In the genomic region with DNA sequence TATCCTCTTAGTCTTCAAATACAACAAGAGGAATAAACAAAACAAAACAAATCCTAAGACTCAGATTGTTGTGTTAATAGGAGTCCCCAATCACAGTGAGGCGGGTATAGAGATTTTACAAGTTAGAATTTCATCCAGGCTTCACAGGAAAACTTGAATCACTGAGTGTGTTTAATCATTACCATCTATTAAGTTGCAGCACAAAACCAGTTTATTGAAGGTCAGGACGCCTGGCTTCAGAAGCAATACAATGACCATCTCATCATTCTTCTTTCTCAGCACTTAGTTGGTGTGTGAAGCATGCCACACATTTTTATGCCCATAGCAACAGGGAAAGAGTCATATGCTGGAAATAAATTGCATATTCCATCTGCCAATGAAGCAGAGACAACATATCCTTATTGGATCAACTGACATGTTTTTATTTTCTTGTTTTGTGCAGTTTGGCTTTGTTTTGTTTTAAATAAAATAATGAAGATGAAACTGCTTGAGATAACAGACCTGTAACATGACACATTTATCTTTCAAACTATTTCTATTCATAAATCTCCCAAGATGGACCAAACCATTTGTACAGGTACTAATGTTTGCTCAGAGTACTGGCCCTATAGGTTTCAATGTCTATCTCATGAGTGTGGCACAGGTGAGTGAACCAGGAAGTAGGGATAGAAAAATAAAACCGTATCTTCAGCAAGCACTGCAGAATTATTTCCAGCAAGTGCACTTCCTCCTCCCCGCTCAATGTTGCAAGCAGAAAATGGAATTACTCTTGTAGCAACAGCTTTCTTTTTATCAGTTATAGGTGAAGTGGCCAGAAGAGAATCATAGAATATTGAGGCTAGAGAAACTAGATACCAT, we compare ENCODE assay signal across 16 cellular contexts. TPM values are rescaled to one million over a fixed set of nuclear protein-coding genes. Genes with fewer than 3 reads are reported as not detected.
"Had no signal": no experiment of that assay in that cellular context is flagged by ENCODE, and none has a peak within 500 bp of the region (broad histone marks: within the 10 kb centered on the region; RNA-seq: fewer than 3 reads in every experiment).

No MANE protein-coding gene starts in this region.

- DNase-seq: activated CD4-positive, alpha-beta T cell treated with anti-CD3 and anti-CD28 coated beads, Interleukin-2, amount 50 U/mL, for 1 hour; activated CD4-positive, CD25-positive, alpha-beta regulatory T cell; activated naive CD4-positive, alpha-beta T cell treated with anti-CD3 and anti-CD28 coated beads, Interleukin-2, amount 10 ng/mL, durations not matched to agents 7 days and 5 days; activated T-cell treated with anti-CD3 and anti-CD28 coated beads for 4 hours; central memory CD4-positive, alpha-beta T cell; effector memory CD8-positive, alpha-beta T cell; hypothalamus; lower lobe of right lung; naive thymus-derived CD8-positive, alpha-beta T cell; posterior cingulate gyrus; thyroid gland had no signal

- H3K4me1 Mint-ChIP-seq: activated naive CD4-positive, alpha-beta T cell treated with anti-CD3 and anti-CD28 coated beads, Interleukin-2, amount 10 ng/mL, durations not matched to agents 7 days and 5 days; activated T-helper 17 cell treated with anti-CD3 and anti-CD28 coated beads, Interleukin-2, amount 50 U/mL, for 72 hours; mesothelial cell of epicardium; naive thymus-derived CD8-positive, alpha-beta T cell had no signal

- H3K9me3 Mint-ChIP-seq: activated naive CD4-positive, alpha-beta T cell treated with anti-CD3 and anti-CD28 coated beads, Interleukin-2, amount 10 ng/mL, durations not matched to agents 7 days and 5 days; activated T-helper 17 cell treated with anti-CD3 and anti-CD28 coated beads, Interleukin-2, amount 50 U/mL, for 72 hours; effector memory CD8-positive, alpha-beta T cell; mesothelial cell of epicardium had no signal

- H3K36me3 Mint-ChIP-seq: activated naive CD4-positive, alpha-beta T cell treated with anti-CD3 and anti-CD28 coated beads, Interleukin-2, amount 10 ng/mL, durations not matched to agents 7 days and 5 days; mesothelial cell of epicardium; naive thymus-derived CD8-positive, alpha-beta T cell had no signal

- H3K4me3 Mint-ChIP-seq: activated naive CD4-positive, alpha-beta T cell treated with anti-CD3 and anti-CD28 coated beads, Interleukin-2, amount 10 ng/mL, durations not matched to agents 7 days and 5 days; activated T-helper 17 cell treated with anti-CD3 and anti-CD28 coated beads, Interleukin-2, amount 50 U/mL, for 72 hours; effector memory CD8-positive, alpha-beta T cell; mesothelial cell of epicardium; naive thymus-derived CD8-positive, alpha-beta T cell had no signal

- H3K27ac Mint-ChIP-seq: activated naive CD4-positive, alpha-beta T cell treated with anti-CD3 and anti-CD28 coated beads, Interleukin-2, amount 10 ng/mL, durations not matched to agents 7 days and 5 days; activated T-helper 17 cell treated with anti-CD3 and anti-CD28 coated beads, Interleukin-2, amount 50 U/mL, for 72 hours; effector memory CD8-positive, alpha-beta T cell; mesothelial cell of epicardium; naive thymus-derived CD8-positive, alpha-beta T cell had no signal

- H3K27me3 Mint-ChIP-seq: activated naive CD4-positive, alpha-beta T cell treated with anti-CD3 and anti-CD28 coated beads, Interleukin-2, amount 10 ng/mL, durations not matched to agents 7 days and 5 days had no signal

- H3K27ac ChIP-seq: lower lobe of right lung, neutrophil, right atrium auricular region, thyroid gland had no signal

RNA-seq across cellular contexts. Expression of a gene that starts 40.4 kb away (rescaled TPM):
- total RNA-seq: activated T-helper 17 cell treated with anti-CD3 and anti-CD28 coated beads, Interleukin-2, amount 50 U/mL, for 72 hours; glomerular endothelial cell; lower lobe of right lung; naive thymus-derived CD8-positive, alpha-beta T cell; right atrium auricular region had no signal
